ENCODE assay signal across 18 cellular contexts in the genomic region with DNA sequence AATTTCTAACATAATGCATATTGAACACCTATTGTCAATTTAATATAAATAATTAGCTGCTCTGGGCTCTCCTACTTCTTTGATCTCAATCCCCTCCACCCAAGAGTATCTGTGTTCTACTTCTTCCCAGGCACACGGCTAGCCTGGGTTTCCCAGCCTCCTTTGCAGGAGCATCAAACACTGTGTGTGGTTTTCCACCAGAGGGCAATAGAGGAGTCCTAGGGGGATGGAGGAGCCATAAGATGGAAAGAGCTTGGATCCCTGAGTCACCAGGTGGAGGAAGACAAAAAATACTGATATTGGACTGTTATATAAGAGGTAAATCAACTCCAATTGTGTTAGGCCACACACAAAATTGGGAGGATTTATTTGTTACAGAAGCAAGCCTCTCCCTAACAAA.
DNase-seq lines count a peak whose midpoint lies in the region; ATAC-seq, FAIRE-seq and TF ChIP-seq lines count a peak whose summit lies in the region.
"Had no signal": no experiment of that assay in that cellular context is flagged by ENCODE, and none has a peak within 500 bp of the region (broad histone marks: within the 10 kb centered on the region; RNA-seq: fewer than 3 reads in every experiment).

No MANE protein-coding gene starts in this region.

- H3K4me3 ChIP-seq in HepG2 (replicated peaks in 1 of 3; ENCODE audit: insufficient read depth in 1 of 3, low read depth in 2 of 3, low read length in 3 of 3) (no peak overlapping the region), right lobe of liver (no peak overlapping the region)
- H3K4me3 ChIP-seq: breast epithelium, right atrium auricular region had no signal

- H3K4me1 ChIP-seq in HepG2 (ENCODE audit: insufficient read depth, low read length) (no peaks in the 10 kb centered on the region), right lobe of liver (no peaks in the 10 kb centered on the region)
- H3K4me1 ChIP-seq: BE2C, breast epithelium, right atrium auricular region had no signal

- H3K4me1 Mint-ChIP-seq in chondrocyte (ENCODE audit: low read depth), result no peaks in the 10 kb centered on the region
- H3K4me1 Mint-ChIP-seq in activated naive CD8-positive, alpha-beta T cell treated with anti-CD3 and anti-CD28 coated beads, Interleukin-2, amount 50 U/mL, for 24 hours, result no peaks in the 10 kb centered on the region

- peak; percentile 44; the same call in 1 of the 3 replicates for ATAC-seq in HepG2
- ATAC-seq in right lobe of liver, result no peak
- no peak for ATAC-seq in activated naive CD8-positive, alpha-beta T cell treated with anti-CD3 and anti-CD28 coated beads, Interleukin-2, amount 50 U/mL, for 24 hours
- ATAC-seq in activated CD4-positive, CD25-positive, alpha-beta regulatory T cell treated with anti-CD3 and anti-CD28 coated beads, Interleukin-2, amount 50 U/mL, for 24 hours, result no peak
- ATAC-seq: activated CD8-positive, alpha-beta T cell treated with anti-CD3 and anti-CD28 coated beads, Interleukin-2, amount 10 ng/mL, durations not matched to agents 7 days and 5 days had no signal

- no peak overlapping the region for H3K27ac ChIP-seq in HepG2 (ENCODE audit: extremely low read length, insufficient read depth, low read length)
- no peak overlapping the region for H3K27ac ChIP-seq in right lobe of liver
- H3K27ac ChIP-seq: breast epithelium, right atrium auricular region had no signal

- H3K9ac ChIP-seq in HepG2 (ENCODE audit: insufficient read depth, low read depth, low read length), result no peak overlapping the region

- H3K36me3 Mint-ChIP-seq in chondrocyte (ENCODE audit: low read depth), result peaks cover 7% of the 10 kb centered on the region
- H3K36me3 Mint-ChIP-seq in activated naive CD8-positive, alpha-beta T cell treated with anti-CD3 and anti-CD28 coated beads, Interleukin-2, amount 50 U/mL, for 24 hours (ENCODE audit: low read depth), result no peaks in the 10 kb centered on the region

- CTCF ChIA-PET in HepG2 (lab: Yijun Ruan, JAX; ENCODE audit: low intra/inter-chr PET ratio, low total read pairs), result no interaction called here

- no TSS peak for BruUV-seq in HepG2 (replicated peaks; lab: Mats Ljungman, UMichigan)

- intact Hi-C loops in HepG2 (cut with micrococcal nuclease; ENCODE audit: unreplicated experiment), result no loop called here
- intact Hi-C loops in right lobe of liver (cut with DNase I), result no loop called here

- no peaks in the 10 kb centered on the region for H3K9me3 ChIP-seq in HepG2 (ENCODE audit: low read length)
- no peaks in the 10 kb centered on the region for H3K9me3 ChIP-seq in right lobe of liver
- H3K9me3 ChIP-seq: BE2C, right atrium auricular region had no signal

- H3K27me3 Mint-ChIP-seq in chondrocyte (ENCODE audit: low read depth), result no peaks in the 10 kb centered on the region
- H3K27me3 Mint-ChIP-seq in activated naive CD8-positive, alpha-beta T cell treated with anti-CD3 and anti-CD28 coated beads, Interleukin-2, amount 50 U/mL, for 24 hours, result peaks cover 2% of the 10 kb centered on the region

- no peak overlapping the region for H2AFZ ChIP-seq in HepG2 (ENCODE audit: low read length)

- 0% methylated on average over 1 of the region's 1 CpG for WGBS in HepG2 (ENCODE audit: low lambda C conversion rate)
- WGBS in right lobe of liver (ENCODE audit: insufficient coverage, low coverage, low lambda C conversion rate, missing lambda C conversion rate), result 50% methylated on average over 1 of the region's 1 CpG

- H3K36me3 ChIP-seq in HepG2 (replicated peaks in 1 of 2; ENCODE audit: control insufficient read depth in 1 of 2, insufficient read depth in 2 of 2, low read length in 2 of 2), result no peaks in the 10 kb centered on the region
- no peaks in the 10 kb centered on the region for H3K36me3 ChIP-seq in right lobe of liver
- H3K36me3 ChIP-seq: BE2C, breast epithelium, right atrium auricular region had no signal

- in situ Hi-C loops in HepG2 (cut with HindIII; ENCODE audit: extremely low pct_ligation_motif_present, low pct_unique_long_range_greater_than_20kb), result loop anchor here (25.0 kb wide), 1 partner anchor 725 kb away; a partner anchor contains a TSS

- H3K9me3 Mint-ChIP-seq in chondrocyte (ENCODE audit: low read depth), result peaks cover 27% of the 10 kb centered on the region
- H3K9me3 Mint-ChIP-seq in activated naive CD8-positive, alpha-beta T cell treated with anti-CD3 and anti-CD28 coated beads, Interleukin-2, amount 50 U/mL, for 24 hours, result no peaks in the 10 kb centered on the region
- H3K9me3 Mint-ChIP-seq: T-helper 2 cell treated with Interferon-gamma antibody and Interleukin-4, amounts not matched to agents 5 μg/mL and 100 μg/mL, for 36 hours had no signal

- TF ChIP-seq POLR2A in HepG2 (IDR thresholded peaks at IDR 0.05; ENCODE audit: insufficient read depth in 1 of 2, low read depth in 2 of 2, low read length in 2 of 2) (no peak), right lobe of liver (IDR thresholded peaks at IDR 0.05) (no peak)

- POLR2A ChIA-PET in HepG2 (lab: Yijun Ruan, JAX), result no interaction called here

- H3K79me2 ChIP-seq in HepG2 (ENCODE audit: insufficient read depth, low read length), result no peaks in the 10 kb centered on the region

- TF ChIP-seq EP300 in HepG2 (IDR thresholded peaks at IDR 0.05; ENCODE audit: low read depth in 2 of 2, low read length in 2 of 2) (no peak), HepG2 (CRISPR knock-in tag; IDR thresholded peaks at IDR 0.05; ENCODE audit: borderline replicate concordance) (no peak)

- H3K4me3 Mint-ChIP-seq in chondrocyte (ENCODE audit: unreplicated experiment), result no peak overlapping the region
- no peak overlapping the region for H3K4me3 Mint-ChIP-seq in activated naive CD8-positive, alpha-beta T cell treated with anti-CD3 and anti-CD28 coated beads, Interleukin-2, amount 50 U/mL, for 24 hours
- H3K4me3 Mint-ChIP-seq: activated CD8-positive, alpha-beta T cell treated with anti-CD3 and anti-CD28 coated beads, Interleukin-2, amount 10 ng/mL, durations not matched to agents 7 days and 5 days; T-helper 2 cell treated with Interferon-gamma antibody and Interleukin-4, amounts not matched to agents 5 μg/mL and 100 μg/mL, for 36 hours had no signal

- peaks cover 0 to 11% of the 10 kb centered on the region in 2 experiments; a peak in 1 of 5 replicates for H3K27me3 ChIP-seq in HepG2 (ENCODE audit: control insufficient read depth in 1 of 2, insufficient read depth in 2 of 2, low read length in 2 of 2)
- H3K27me3 ChIP-seq in right lobe of liver, result no peaks in the 10 kb centered on the region
- H3K27me3 ChIP-seq: BE2C, breast epithelium, right atrium auricular region had no signal

- TF ChIP-seq CTCF in HepG2 (CRISPR knock-in tag; IDR thresholded peaks at IDR 0.05), result peak; percentile 17; the same call in 1 of the 2 replicates
- no peak for TF ChIP-seq CTCF in right lobe of liver (IDR thresholded peaks at IDR 0.05)
- peak; percentile 41 for TF ChIP-seq CTCF in chondrocyte (IDR thresholded peaks at IDR 0.05)

- H4K20me1 ChIP-seq in HepG2 (ENCODE audit: insufficient read depth, low read length), result no peaks in the 10 kb centered on the region

- FAIRE-seq in HepG2 (lab: Jason Lieb, UNC), result no peak

- no peak overlapping the region for H3K27ac Mint-ChIP-seq in chondrocyte (ENCODE audit: unreplicated experiment)
- no peak overlapping the region for H3K27ac Mint-ChIP-seq in activated naive CD8-positive, alpha-beta T cell treated with anti-CD3 and anti-CD28 coated beads, Interleukin-2, amount 50 U/mL, for 24 hours
- H3K27ac Mint-ChIP-seq: activated CD8-positive, alpha-beta T cell treated with anti-CD3 and anti-CD28 coated beads, Interleukin-2, amount 10 ng/mL, durations not matched to agents 7 days and 5 days; T-helper 2 cell treated with Interferon-gamma antibody and Interleukin-4, amounts not matched to agents 5 μg/mL and 100 μg/mL, for 36 hours had no signal

- TF ChIP-seq RAD21 in HepG2 (CRISPR knock-in tag; IDR thresholded peaks at IDR 0.05), result no peak

- DNase-seq in HepG2 (ENCODE audit: low spot score) (no peak), right lobe of liver (no peak), NCI-H526 treated with DMSO at 0.1 percent for 48 hours (lab: John Stamatoyannopoulos, UW) (peak; percentile 48), chondrocyte (ENCODE audit: low spot score) (no peak), AG08395 (ENCODE audit: low spot score) (no peak), H4 (ENCODE audit: low spot score) (no peak)
- DNase-seq in activated naive CD8-positive, alpha-beta T cell treated with anti-CD3 and anti-CD28 coated beads, Interleukin-2, amount 50 U/mL, for 24 hours, result no peak
- DNase-seq: activated CD8-positive, alpha-beta T cell treated with anti-CD3 and anti-CD28 coated beads, Interleukin-2, amount 10 ng/mL, durations not matched to agents 7 days and 5 days; activated gamma-delta T cell; BE2C; GF-D8; kidney glomerular epithelial cell; NCI-H1048; stimulated activated naive CD4-positive, alpha-beta T cell treated with Interleukin-2 at 50 U/mL for 16 hours had no signal

- no peak overlapping the region for H3K4me2 ChIP-seq in HepG2 (ENCODE audit: low read depth, low read length)

TF ChIP-seq in HepG2, 621 proteins besides CTCF, POLR2A, EP300 and RAD21 (continues in another document):
- TF ChIP-seq HNRNPH1 (optimal IDR thresholded peaks at IDR 0.05; ENCODE audit: low read depth, low read length), result no peak
- TF ChIP-seq EED (CRISPR knock-in tag; IDR thresholded peaks at IDR 0.05), result no peak
- TF ChIP-seq HMG20A (CRISPR knock-in tag; IDR thresholded peaks at IDR 0.05; ENCODE audit: borderline replicate concordance), result no peak
- TF ChIP-seq MEIS1 (CRISPR knock-in tag; IDR thresholded peaks at IDR 0.05; ENCODE audit: borderline replicate concordance), result no peak
- no peak for TF ChIP-seq REPIN1 (CRISPR knock-in tag; IDR thresholded peaks at IDR 0.05; ENCODE audit: borderline replicate concordance, low read depth)

Comparison
In these comparisons a context has a peak if more than half of its experiments do, and no peak if none do; other contexts are left out.
1. CTCF ChIP-seq: peak in HepG2 (single experiment) and chondrocyte (single experiment); none in right lobe of liver (0 of 4).